ENCODE assay signal across 14 cellular contexts in genomic region chr17:82018152-82019041, GRCh38. TPM values are rescaled to one million over a fixed set of nuclear protein-coding genes. Genes with fewer than 3 reads are reported as not detected.
DNase-seq lines count a peak whose midpoint lies in the region; ATAC-seq, FAIRE-seq and TF ChIP-seq lines count a peak whose summit lies in the region.
"Had no signal": no experiment of that assay in that cellular context is flagged by ENCODE, and none has a peak within 500 bp of the region (broad histone marks: within the 10 kb centered on the region; RNA-seq: fewer than 3 reads in every experiment).

No MANE protein-coding gene starts in this region.

- CTCF ChIA-PET in CD4-positive, alpha-beta T cell (lab: Charles Lee), result interaction anchor here (1.2 to 6.2 kb wide), 2 partner anchors 58 to 59 kb away, joined by 4 to 174 read pairs; partner anchors contain the start of gene NOTUM
- CTCF ChIA-PET in K562 (lab: Yijun Ruan, JAX; ENCODE audit: low intra/inter-chr PET ratio), result interaction anchor here (6.6 kb wide), 1 partner anchor 59 kb away, joined by 103 read pairs; the partner anchor contains the start of gene NOTUM

- peaks cover 16% of the 10 kb centered on the region for H3K4me1 Mint-ChIP-seq in CD4-positive, alpha-beta T cell (ENCODE audit: low read depth)

- TF ChIP-seq POLR2A in K562 (conservative IDR thresholded peaks at IDR 0.05) (peak; percentile 57; the same call in 1 of the 2 replicates), GM12891 (IDR thresholded peaks at IDR 0.05; ENCODE audit: low read depth, low read length) (no peak)

- no peak for ATAC-seq in CD4-positive, alpha-beta T cell (ENCODE audit: poor library complexity)
- no peak for ATAC-seq in K562
- ATAC-seq: Right ventricle myocardium inferior had no signal

- no peak overlapping the region for H3K4me3 ChIP-seq in K562
- H3K4me3 ChIP-seq in H7 (ENCODE audit: insufficient read depth, low read depth, low read length), result no peak overlapping the region
- H3K4me3 ChIP-seq: BLaER1 treated with 17β-estradiol and CSF1 and Interleukin-3, amounts not matched to agents 10 nM and 100 nM; hepatocyte; spleen; suprapubic skin had no signal

- peaks cover 30% of the 10 kb centered on the region for H3K79me2 ChIP-seq in K562 (ENCODE audit: control insufficient read depth, insufficient read depth, low read length)

- 79% methylated on average over 20 of the region's 20 CpGs for WGBS in K562 (ENCODE audit: insufficient coverage, low coverage, missing lambda C conversion rate)

- no peak overlapping the region for H3K27ac Mint-ChIP-seq in CD4-positive, alpha-beta T cell

- no peak overlapping the region for H3K4me2 ChIP-seq in K562 (ENCODE audit: insufficient read depth, low read length)
- H3K4me2 ChIP-seq: BLaER1 treated with 17β-estradiol and CSF1 and Interleukin-3, amounts not matched to agents 10 nM and 100 nM; hepatocyte had no signal

- FAIRE-seq in K562 (lab: Jason Lieb, UNC), result no peak
- FAIRE-seq in GM12891 (lab: Jason Lieb, UNC), result no peak
- FAIRE-seq: G401.6 had no signal

- no peaks in the 10 kb centered on the region for H3K27me3 ChIP-seq in CD4-positive, alpha-beta T cell (ENCODE audit: control insufficient read depth, insufficient read depth, low read length)
- H3K27me3 ChIP-seq in K562 (ENCODE audit: control insufficient read depth in 2 of 2, insufficient read depth in 2 of 2, low read length in 2 of 2) (no peaks in the 10 kb centered on the region), H7 (ENCODE audit: control insufficient read depth, insufficient read depth, low read length) (no peaks in the 10 kb centered on the region)
- H3K27me3 ChIP-seq: hepatocyte, spleen, suprapubic skin had no signal

- no peak overlapping the region for H2AFZ ChIP-seq in K562 (ENCODE audit: low read depth, low read length)
- H2AFZ ChIP-seq: hepatocyte had no signal

- no peak for TF ChIP-seq CTCF in CD4-positive, alpha-beta T cell (IDR thresholded peaks at IDR 0.05)
- peak in 1 of 3 experiments; percentile 8; a peak in 1 of 6 replicates for TF ChIP-seq CTCF in K562 (IDR thresholded peaks at IDR 0.05 in 2 of 3, conservative IDR thresholded peaks at IDR 0.05 in 1 of 3; ENCODE audit: insufficient read depth in 2 of 3, low read depth in 1 of 3, low read length in 3 of 3)

- H3K4me3 Mint-ChIP-seq in CD4-positive, alpha-beta T cell, result peak overlapping the region; percentile 72
- H3K4me3 Mint-ChIP-seq: H9 had no signal

- BruUV-seq in K562 (replicated peaks; lab: Mats Ljungman, UMichigan), result no TSS peak

- POLR2A ChIA-PET in CD4-positive, alpha-beta T cell (lab: Charles Lee), result interaction anchor here (0.7 to 5.0 kb wide), 2 partner anchors 51 to 58 kb away, joined by 3 to 51 read pairs; partner anchors contain the start of gene NOTUM
- POLR2A ChIA-PET in K562 (lab: Yijun Ruan, JAX), result interaction anchor here (0.6 to 1.0 kb wide), 3 partner anchors 8 to 46 kb away, joined by 3 to 6 read pairs (median 3); no protein-coding TSS in a partner anchor

- H3K9me3 Mint-ChIP-seq in CD4-positive, alpha-beta T cell, result no peaks in the 10 kb centered on the region
- H3K9me3 Mint-ChIP-seq: H9 had no signal

- H3K27ac ChIP-seq in CD4-positive, alpha-beta T cell (ENCODE audit: low read depth, low read length), result no peak overlapping the region
- H3K27ac ChIP-seq in K562 (ENCODE audit: extremely low read depth, low read depth, low read length), result no peak overlapping the region
- H3K27ac ChIP-seq: BLaER1 treated with 17β-estradiol and CSF1 and Interleukin-3, amounts not matched to agents 10 nM and 100 nM; hepatocyte; spleen; suprapubic skin had no signal

- peaks cover 17% of the 10 kb centered on the region for H4K20me1 ChIP-seq in K562 (replicated peaks; ENCODE audit: control insufficient read depth, insufficient read depth, low read length)

- in situ Hi-C loops in K562 (cut with MboI), result no loop called here

- DNase-seq in CD4-positive, alpha-beta T cell, result no peak
- DNase-seq in NCI-H1417 treated with DMSO at 0.1 percent for 48 hours (lab: John Stamatoyannopoulos, UW), result peak; percentile 61
- DNase-seq in K562 (ENCODE audit: extremely low read depth in 1 of 4, low spot score in 3 of 4), result peak in 1 of 4 experiments; percentile 25
- no peak for DNase-seq in dedifferentiated amniotic fluid mesenchymal stem cell (ENCODE audit: extremely low spot score)
- no peak for DNase-seq in H7
- no peak for DNase-seq in GM12891 (ENCODE audit: insufficient read length, low spot score)
- DNase-seq: H9, NCI-H446 treated with DMSO at 0.1 percent for 48 hours, spleen had no signal

- H3K9ac ChIP-seq in K562 (ENCODE audit: insufficient read depth in 1 of 2, low read depth in 2 of 2, low read length in 2 of 2), result peak overlapping the region in 1 of 2 experiments; percentile 5; a peak in 1 of 4 replicates
- H3K9ac ChIP-seq: BLaER1 treated with 17β-estradiol and CSF1 and Interleukin-3, amounts not matched to agents 10 nM and 100 nM had no signal

- TF ChIP-seq EP300 in K562 (IDR thresholded peaks at IDR 0.05; ENCODE audit: low read length), result no peak

- H3K9me1 ChIP-seq in K562 (ENCODE audit: control insufficient read depth, insufficient read depth, low read length), result no peaks in the 10 kb centered on the region

- no peak for TF ChIP-seq RAD21 in K562 (CRISPR knock-in tag; conservative IDR thresholded peaks at IDR 0.05 in 1 of 2, IDR thresholded peaks at IDR 0.05 in 1 of 2)

- peaks cover 5% of the 10 kb centered on the region for H3K36me3 Mint-ChIP-seq in CD4-positive, alpha-beta T cell (ENCODE audit: low read depth)

- H3K4me1 ChIP-seq in K562 (replicated peaks in 1 of 2; ENCODE audit: control insufficient read depth in 2 of 2, insufficient read depth in 2 of 2, low read length in 2 of 2), result peaks cover 14 to 90% of the 10 kb centered on the region in 2 experiments; a peak in 4 of 5 replicates

- no peaks in the 10 kb centered on the region for H3K27me3 Mint-ChIP-seq in CD4-positive, alpha-beta T cell

- H3K36me3 ChIP-seq in K562 (ENCODE audit: control insufficient read depth, insufficient read depth, low read length), result peaks cover 30% of the 10 kb centered on the region; the same call in 1 of the 3 replicates
- H3K36me3 ChIP-seq in H7 (replicated peaks; ENCODE audit: control insufficient read depth, insufficient read depth, low read length), result no peaks in the 10 kb centered on the region; the same call in 1 of the 2 replicates

- intact Hi-C loops in CD4-positive, alpha-beta T cell (cut with DNase I, micrococcal nuclease), result no loop called here
- intact Hi-C loops in K562 (cut with micrococcal nuclease), result no loop called here

- no peaks in the 10 kb centered on the region for H3K9me3 ChIP-seq in CD4-positive, alpha-beta T cell (ENCODE audit: control insufficient read depth, low read length)
- no peaks in the 10 kb centered on the region for H3K9me3 ChIP-seq in K562 (replicated peaks; ENCODE audit: control insufficient read depth, insufficient read depth, low read depth, low read length)
- H3K9me3 ChIP-seq: BLaER1 treated with 17β-estradiol and CSF1 and Interleukin-3, amounts not matched to agents 10 nM and 100 nM; spleen; suprapubic skin had no signal

RNA-seq across cellular contexts. Expression of gene CENPX, which starts 4.3 kb away (rescaled TPM):
- 10 to 100 TPM; 14.9 to 19.6 TPM for total RNA-seq in CD4-positive, alpha-beta T cell
- 52.2 and 175 TPM in 2 replicates for total RNA-seq in K562 (2011; cell fraction: chromatin; rRNA removed; ENCODE audit: low replicate concordance)
- 218 and 267 TPM in 2 replicates for total RNA-seq in K562 (2011; cell fraction: nucleolus; rRNA removed)
- 117 and 130 TPM in 2 replicates for total RNA-seq in K562 (2011; cell fraction: nucleoplasm; rRNA removed)
- total RNA-seq in K562 (2014; rRNA removed), result 318 and 420 TPM in 2 replicates
- 46.8 and 67.9 TPM in 2 replicates for total RNA-seq in K562 (2014; rRNA removed; fragmentation: Illumina TruSeq; extraction: Trizol)
- total RNA-seq in K562 (2015; rRNA removed; fragmentation: Illumina TruSeq; extraction: Trizol), result 124 and 127 TPM in 2 replicates
- 267 and 275 TPM in 2 replicates for total RNA-seq in K562 (2021)
- polyA plus RNA-seq in K562 (2011; rRNA removed), result 170 and 181 TPM in 2 replicates
- 177 and 348 TPM in 2 replicates for polyA plus RNA-seq in K562 (2011; cell fraction: cytosol; rRNA removed)
- polyA plus RNA-seq in K562 (2011; cell fraction: nucleus; rRNA removed), result 315 and 491 TPM in 2 replicates
- polyA plus RNA-seq in K562 (2012), result 133 and 234 TPM in 2 replicates
- 115 and 158 TPM in 2 replicates for polyA plus RNA-seq in K562 (2014; fragmentation: Illumina TruSeq; extraction: Trizol)
- 100 to 1,000 TPM in 1 of 2 experiments, 10 to 100 TPM in 1; 32.7 to 113 TPM for polyA plus RNA-seq in K562 (2014; fragmentation: Nextera tagmentation; extraction: Ambion mirVana)
- 352 and 375 TPM in 2 replicates for polyA plus RNA-seq in K562 (2014; rRNA removed)
- polyA minus RNA-seq in K562 (2011; rRNA and poly(A)+ RNA removed), result 20.5 and 34.2 TPM in 2 replicates
- 62.7 and 65.0 TPM in 2 replicates for polyA minus RNA-seq in K562 (2011; cell fraction: cytosol; rRNA and poly(A)+ RNA removed)
- 51.4 and 58.3 TPM in 2 replicates for polyA minus RNA-seq in K562 (2011; cell fraction: nucleus; rRNA and poly(A)+ RNA removed)
- 171 and 247 TPM in 2 replicates for total RNA-seq in H7 (2014; rRNA removed; shearing (Covaris generic))
- polyA plus RNA-seq in GM12891 (2012; ENCODE audit: low read depth, missing spikeins), result 45.7 TPM

RNA-seq across cellular contexts. Expression of gene LRRC45, which starts 4.7 kb away (rescaled TPM):
- total RNA-seq in CD4-positive, alpha-beta T cell, result 10 to 100 TPM; 17.7 to 17.9 TPM
- 25.2 and 72.7 TPM in 2 replicates for total RNA-seq in K562 (2011; cell fraction: chromatin; rRNA removed; ENCODE audit: low replicate concordance)
- 47.9 and 57.9 TPM in 2 replicates for total RNA-seq in K562 (2011; cell fraction: nucleolus; rRNA removed)
- 27.0 and 29.0 TPM in 2 replicates for total RNA-seq in K562 (2011; cell fraction: nucleoplasm; rRNA removed)
- total RNA-seq in K562 (2014; rRNA removed) (21.5 and 21.7 TPM in 2 replicates), K562 (2014; rRNA removed; fragmentation: Illumina TruSeq; extraction: Trizol) (1.8 and 3.5 TPM in 2 replicates), K562 (2015; rRNA removed; fragmentation: Illumina TruSeq; extraction: Trizol) (11.2 and 13.1 TPM in 2 replicates), K562 (2021) (16.6 and 19.1 TPM in 2 replicates)
- polyA plus RNA-seq in K562 (2011; rRNA removed) (7.2 and 10.4 TPM in 2 replicates), K562 (2014; fragmentation: Illumina TruSeq; extraction: Trizol) (4.2 and 4.3 TPM in 2 replicates), K562 (2014; fragmentation: Nextera tagmentation; extraction: Ambion mirVana) (not detected), K562 (2014; rRNA removed) (18.4 and 26.6 TPM in 2 replicates)
- 6.3 and 10.0 TPM in 2 replicates for polyA plus RNA-seq in K562 (2011; cell fraction: cytosol; rRNA removed)
- 87.0 and 113 TPM in 2 replicates for polyA plus RNA-seq in K562 (2011; cell fraction: nucleus; rRNA removed)
- polyA plus RNA-seq in K562 (2012), result 12.2 and 13.1 TPM in 2 replicates
- polyA minus RNA-seq in K562 (2011; rRNA and poly(A)+ RNA removed), result 2.0 and 4.1 TPM in 2 replicates
- 5.8 and 7.1 TPM in 2 replicates for polyA minus RNA-seq in K562 (2011; cell fraction: cytosol; rRNA and poly(A)+ RNA removed)
- polyA minus RNA-seq in K562 (2011; cell fraction: nucleus; rRNA and poly(A)+ RNA removed), result 21.4 and 23.9 TPM in 2 replicates
- 45.2 and 46.5 TPM in 2 replicates for total RNA-seq in H7 (2014; rRNA removed; shearing (Covaris generic))
- polyA plus RNA-seq in GM12891 (2012; ENCODE audit: low read depth, missing spikeins), result 8.5 TPM

RNA-seq across cellular contexts. Expression of gene RAC3, which starts 13.1 kb away (rescaled TPM):
- 1 to 10 TPM; 3.3 to 5.3 TPM for total RNA-seq in CD4-positive, alpha-beta T cell
- total RNA-seq in K562 (2011; cell fraction: chromatin; rRNA removed; ENCODE audit: low replicate concordance), result 19.4 and 85.2 TPM in 2 replicates
- 134 and 179 TPM in 2 replicates for total RNA-seq in K562 (2011; cell fraction: nucleolus; rRNA removed)
- 71.3 and 86.0 TPM in 2 replicates for total RNA-seq in K562 (2011; cell fraction: nucleoplasm; rRNA removed)
- total RNA-seq in K562 (2014; rRNA removed) (292 and 377 TPM in 2 replicates), K562 (2014; rRNA removed; fragmentation: Illumina TruSeq; extraction: Trizol) (21.8 and 30.5 TPM in 2 replicates), K562 (2015; rRNA removed; fragmentation: Illumina TruSeq; extraction: Trizol) (91.3 and 98.6 TPM in 2 replicates), K562 (2021) (133 and 139 TPM in 2 replicates)
- polyA plus RNA-seq in K562 (2011; rRNA removed) (118 and 135 TPM in 2 replicates), K562 (2014; fragmentation: Illumina TruSeq; extraction: Trizol) (137 and 193 TPM in 2 replicates), K562 (2014; fragmentation: Nextera tagmentation; extraction: Ambion mirVana) (under 1 TPM; 0.23 to 0.28 TPM), K562 (2014; rRNA removed) (281 and 307 TPM in 2 replicates)
- 275 and 623 TPM in 2 replicates for polyA plus RNA-seq in K562 (2011; cell fraction: cytosol; rRNA removed)
- polyA plus RNA-seq in K562 (2011; cell fraction: nucleus; rRNA removed), result 159 and 273 TPM in 2 replicates
- 51.3 and 82.3 TPM in 2 replicates for polyA plus RNA-seq in K562 (2012)
- polyA minus RNA-seq in K562 (2011; rRNA and poly(A)+ RNA removed), result 16.0 and 29.2 TPM in 2 replicates
- 66.2 and 68.0 TPM in 2 replicates for polyA minus RNA-seq in K562 (2011; cell fraction: cytosol; rRNA and poly(A)+ RNA removed)
- polyA minus RNA-seq in K562 (2011; cell fraction: nucleus; rRNA and poly(A)+ RNA removed), result 52.2 and 55.2 TPM in 2 replicates
- total RNA-seq in H7 (2014; rRNA removed; shearing (Covaris generic)), result 155 and 175 TPM in 2 replicates
- 3.3 TPM for polyA plus RNA-seq in GM12891 (2012; ENCODE audit: low read depth, missing spikeins)

RNA-seq across cellular contexts. Expression of gene DCXR, which starts 19.1 kb away (rescaled TPM):
- total RNA-seq in CD4-positive, alpha-beta T cell, result 100 to 1,000 TPM; 103 to 119 TPM
- 78.8 and 254 TPM in 2 replicates for total RNA-seq in K562 (2011; cell fraction: chromatin; rRNA removed; ENCODE audit: low replicate concordance)
- 329 and 354 TPM in 2 replicates for total RNA-seq in K562 (2011; cell fraction: nucleolus; rRNA removed)
- total RNA-seq in K562 (2011; cell fraction: nucleoplasm; rRNA removed), result 133 and 150 TPM in 2 replicates
- total RNA-seq in K562 (2014; rRNA removed) (165 and 194 TPM in 2 replicates), K562 (2014; rRNA removed; fragmentation: Illumina TruSeq; extraction: Trizol) (41.1 and 66.0 TPM in 2 replicates), K562 (2015; rRNA removed; fragmentation: Illumina TruSeq; extraction: Trizol) (76.0 and 90.0 TPM in 2 replicates), K562 (2021) (235 and 256 TPM in 2 replicates)
- polyA plus RNA-seq in K562 (2011; rRNA removed) (156 and 201 TPM in 2 replicates), K562 (2014; fragmentation: Illumina TruSeq; extraction: Trizol) (243 and 274 TPM in 2 replicates), K562 (2014; fragmentation: Nextera tagmentation; extraction: Ambion mirVana) (10 to 100 TPM; 21.3 to 50.3 TPM), K562 (2014; rRNA removed) (229 and 261 TPM in 2 replicates)
- 404 and 845 TPM in 2 replicates for polyA plus RNA-seq in K562 (2011; cell fraction: cytosol; rRNA removed)
- polyA plus RNA-seq in K562 (2011; cell fraction: nucleus; rRNA removed), result 611 and 714 TPM in 2 replicates
- 229 and 244 TPM in 2 replicates for polyA plus RNA-seq in K562 (2012)
- polyA minus RNA-seq in K562 (2011; rRNA and poly(A)+ RNA removed), result 34.8 and 73.6 TPM in 2 replicates
- polyA minus RNA-seq in K562 (2011; cell fraction: cytosol; rRNA and poly(A)+ RNA removed), result 67.3 and 81.5 TPM in 2 replicates
- 104 and 111 TPM in 2 replicates for polyA minus RNA-seq in K562 (2011; cell fraction: nucleus; rRNA and poly(A)+ RNA removed)
- total RNA-seq in H7 (2014; rRNA removed; shearing (Covaris generic)), result 72.7 and 110 TPM in 2 replicates
- polyA plus RNA-seq in GM12891 (2012; ENCODE audit: low read depth, missing spikeins), result 40.2 TPM

RNA-seq across cellular contexts. Expression of gene RFNG, which starts 33.2 kb away (rescaled TPM):
- total RNA-seq in CD4-positive, alpha-beta T cell, result 10 to 100 TPM; 28.1 to 31.2 TPM
- total RNA-seq in K562 (2011; cell fraction: chromatin; rRNA removed; ENCODE audit: low replicate concordance), result 23.1 and 61.7 TPM in 2 replicates
- 74.4 and 74.9 TPM in 2 replicates for total RNA-seq in K562 (2011; cell fraction: nucleolus; rRNA removed)
- 36.5 and 40.5 TPM in 2 replicates for total RNA-seq in K562 (2011; cell fraction: nucleoplasm; rRNA removed)
- total RNA-seq in K562 (2014; rRNA removed), result 23.6 and 28.4 TPM in 2 replicates
- 6.5 and 9.5 TPM in 2 replicates for total RNA-seq in K562 (2014; rRNA removed; fragmentation: Illumina TruSeq; extraction: Trizol)
- 11.1 and 14.3 TPM in 2 replicates for total RNA-seq in K562 (2015; rRNA removed; fragmentation: Illumina TruSeq; extraction: Trizol)
- 26.9 and 30.2 TPM in 2 replicates for total RNA-seq in K562 (2021)
- 9.2 and 17.2 TPM in 2 replicates for polyA plus RNA-seq in K562 (2011; rRNA removed)
- 12.2 and 23.8 TPM in 2 replicates for polyA plus RNA-seq in K562 (2011; cell fraction: cytosol; rRNA removed)
- polyA plus RNA-seq in K562 (2011; cell fraction: nucleus; rRNA removed), result 144 and 164 TPM in 2 replicates
- 16.9 and 35.2 TPM in 2 replicates for polyA plus RNA-seq in K562 (2012)
- polyA plus RNA-seq in K562 (2014; fragmentation: Illumina TruSeq; extraction: Trizol), result 9.0 and 18.5 TPM in 2 replicates
- under 1 TPM; 0.32 to 0.66 TPM for polyA plus RNA-seq in K562 (2014; fragmentation: Nextera tagmentation; extraction: Ambion mirVana)
- polyA plus RNA-seq in K562 (2014; rRNA removed), result 32.6 and 32.8 TPM in 2 replicates
- 2.0 TPM in 2 replicates for polyA minus RNA-seq in K562 (2011; rRNA and poly(A)+ RNA removed)
- 11.7 and 13.1 TPM in 2 replicates for polyA minus RNA-seq in K562 (2011; cell fraction: cytosol; rRNA and poly(A)+ RNA removed)
- polyA minus RNA-seq in K562 (2011; cell fraction: nucleus; rRNA and poly(A)+ RNA removed), result 11.4 and 14.3 TPM in 2 replicates
- 43.0 and 50.8 TPM in 2 replicates for total RNA-seq in H7 (2014; rRNA removed; shearing (Covaris generic))
- 13.8 TPM for polyA plus RNA-seq in GM12891 (2012; ENCODE audit: low read depth, missing spikeins)
